Comparison of ENCODE assay signal across 1 cellular context in genomic region chr1:212461916-212462660, GRCh38.
TF ChIP-seq lines count a peak whose summit lies in the region.

No MANE protein-coding gene starts in this region.

TF ChIP-seq in GM23338, 12 proteins besides CTCF, POLR2A, EP300 and RAD21 (continued from another document):
- no peak for TF ChIP-seq ZNF462 (CRISPR knock-in tag; IDR thresholded peaks at IDR 0.05)
